ENCODE assay signal across 15 cellular contexts in genomic region chr15:66737243-66738010, GRCh38.
"Had no signal": no experiment of that assay in that cellular context is flagged by ENCODE, and none has a peak within 500 bp of the region (broad histone marks: within the 10 kb centered on the region; RNA-seq: fewer than 3 reads in every experiment).

No MANE protein-coding gene starts in this region.

- H3K27me3 ChIP-seq: gastroesophageal sphincter, transverse colon had no signal

- ATAC-seq: gastroesophageal sphincter, left lobe of liver, natural killer cell, psoas muscle, T-cell had no signal

- H3K4me3 ChIP-seq: gastroesophageal sphincter, psoas muscle, transverse colon had no signal

- DNase-seq: activated CD4-positive, alpha-beta T cell treated with anti-CD3 and anti-CD28 coated beads, Interleukin-2, amount 50 U/mL, for 1 hour; activated CD8-positive, alpha-beta memory T cell treated with anti-CD3 and anti-CD28 coated beads for 24 hours; activated gamma-delta T cell treated with Interleukin-2 at 50 U/mL for 16 hours; amygdala; cerebellar nuclear complex; natural killer cell; occipital lobe; psoas muscle; stimulated activated CD4-positive, alpha-beta T cell treated with anti-CD3 and anti-CD28 coated beads, Interleukin-12 subunit alpha, Interleukin-12 subunit beta, amount 100 ng/mL, for 4 hours; T-cell; T-helper 9 cell; transverse colon had no signal

- H3K36me3 ChIP-seq: gastroesophageal sphincter, transverse colon had no signal

- H3K9me3 ChIP-seq: gastroesophageal sphincter, psoas muscle, transverse colon had no signal

- H3K27ac ChIP-seq: epithelial cell of prostate, gastroesophageal sphincter, psoas muscle, transverse colon had no signal
